In genomic region chr6:140867336-140867735, GRCh38 we compare ENCODE assay signal across 20 cellular contexts.
"Had no signal": no experiment of that assay in that cellular context is flagged by ENCODE, and none has a peak within 500 bp of the region (broad histone marks: within the 10 kb centered on the region; RNA-seq: fewer than 3 reads in every experiment).

No MANE protein-coding gene starts in this region.

- FAIRE-seq: bronchial epithelial cell, endothelial cell of umbilical vein had no signal

- H3K27ac ChIP-seq: ascending aorta, esophagus muscularis mucosa, gastroesophageal sphincter, heart right ventricle, spleen, VCaP had no signal

- DNase-seq: activated CD4-positive, alpha-beta T cell treated with anti-CD3 and anti-CD28 coated beads, Interleukin-2, amount 50 U/mL, for 1 hour; activated CD4-positive, CD25-positive, alpha-beta regulatory T cell treated with anti-CD3 and anti-CD28 coated beads, Interleukin-2, amount 50 U/mL, for 72 hours; activated CD8-positive, alpha-beta memory T cell treated with anti-CD3 and anti-CD28 coated beads, Interleukin-2, amount 50 U/mL, for 4 hours; activated effector memory CD4-positive, alpha-beta T cell treated with anti-CD3 and anti-CD28 coated beads, Interleukin-2, amount 50 U/mL, for 16 hours; activated T-cell treated with anti-CD3 and anti-CD28 coated beads, Interleukin-2, amount 50 U/mL, for 4 hours; cerebellar nuclear complex; cortex of kidney; effector memory CD4-positive, alpha-beta T cell; heart right ventricle; occipital lobe; retina; spleen; stimulated activated naive B cell treated with anti-CD40 and anti-IgM and Interleukin-4, amounts not matched to agents 10 μg/mL and 1 μg/mL and 100 μg/mL, for 72 hours; T1000 had no signal

- H3K4me3 ChIP-seq: ascending aorta, esophagus muscularis mucosa, gastroesophageal sphincter, heart right ventricle, spleen had no signal

- H3K4me1 ChIP-seq: ascending aorta, esophagus muscularis mucosa, gastroesophageal sphincter, heart right ventricle, spleen had no signal

- ATAC-seq: activated T-cell treated with anti-CD3 and anti-CD28 coated beads, Interleukin-2, amount 50 U/mL, for 4 hours; gastroesophageal sphincter; heart right ventricle; stimulated activated naive B cell treated with anti-CD40 and anti-IgM and Interleukin-4, amounts not matched to agents 10 μg/mL and 1 μg/mL and 100 μg/mL, for 72 hours had no signal

- H3K27me3 ChIP-seq: ascending aorta, esophagus muscularis mucosa, gastroesophageal sphincter, heart right ventricle, spleen had no signal

- H3K36me3 ChIP-seq: ascending aorta, esophagus muscularis mucosa, gastroesophageal sphincter, heart right ventricle, spleen had no signal

- H3K9me3 ChIP-seq: ascending aorta, esophagus muscularis mucosa, gastroesophageal sphincter, spleen had no signal
